In genomic region chr5:119388619-119389190, GRCh38 we compare ENCODE assay signal across 14 cellular contexts. TPM values are rescaled to one million over a fixed set of nuclear protein-coding genes. Genes with fewer than 3 reads are reported as not detected.
DNase-seq lines count a peak whose midpoint lies in the region; ATAC-seq lines count a peak whose summit lies in the region.
"Had no signal": no experiment of that assay in that cellular context is flagged by ENCODE, and none has a peak within 500 bp of the region (broad histone marks: within the 10 kb centered on the region; RNA-seq: fewer than 3 reads in every experiment).

No MANE protein-coding gene starts in this region.

- no peaks in the 10 kb centered on the region for H3K9me3 Mint-ChIP-seq in T-helper 2 cell treated with Interferon-gamma antibody and Interleukin-4, amounts not matched to agents 5 μg/mL and 100 μg/mL, for 36 hours
- no peaks in the 10 kb centered on the region for H3K9me3 Mint-ChIP-seq in T-cell
- no peaks in the 10 kb centered on the region for H3K9me3 Mint-ChIP-seq in stimulated activated effector memory CD8-positive, alpha-beta T cell treated with anti-CD3 and anti-CD28 coated beads, Interleukin-12 subunit alpha, Interleukin-12 subunit beta, amount 100 ng/mL, for 72 hours

- peak overlapping the region; percentile 71 for H3K27ac ChIP-seq in epithelial cell of prostate
- H3K27ac ChIP-seq: SK-N-MC, testis had no signal

- POLR2A ChIA-PET in T-cell (lab: Charles Lee) = interaction anchor here in 1 of 2 donors (0.6 kb wide), 2 partner anchors 78 to 108 kb away, joined by 3 to 4 read pairs; no protein-coding TSS in a partner anchor

- CTCF ChIA-PET in T-cell (lab: Charles Lee) = interaction anchor here (0.6 to 1.2 kb wide), 3 partner anchors 8 to 112 kb away, joined by 3 read pairs; no protein-coding TSS in a partner anchor

- H3K36me3 Mint-ChIP-seq in T-helper 2 cell treated with Interferon-gamma antibody and Interleukin-4, amounts not matched to agents 5 μg/mL and 100 μg/mL, for 36 hours (ENCODE audit: low read depth) = peaks cover 44% of the 10 kb centered on the region
- H3K36me3 Mint-ChIP-seq in T-cell = peaks cover 44% of the 10 kb centered on the region
- peaks cover 100% of the 10 kb centered on the region for H3K36me3 Mint-ChIP-seq in stimulated activated effector memory CD8-positive, alpha-beta T cell treated with anti-CD3 and anti-CD28 coated beads, Interleukin-12 subunit alpha, Interleukin-12 subunit beta, amount 100 ng/mL, for 72 hours

- no peak overlapping the region for H3K4me3 Mint-ChIP-seq in T-helper 2 cell treated with Interferon-gamma antibody and Interleukin-4, amounts not matched to agents 5 μg/mL and 100 μg/mL, for 36 hours
- peak overlapping the region in 1 of 3 donors; percentile 2 for H3K4me3 Mint-ChIP-seq in T-cell
- peak overlapping the region; percentile 22 for H3K4me3 Mint-ChIP-seq in stimulated activated effector memory CD8-positive, alpha-beta T cell treated with anti-CD3 and anti-CD28 coated beads, Interleukin-12 subunit alpha, Interleukin-12 subunit beta, amount 100 ng/mL, for 72 hours

- DNase-seq in T-helper 2 cell treated with Interferon-gamma antibody and Interleukin-4, amounts not matched to agents 5 μg/mL and 100 μg/mL, for 36 hours (ENCODE audit: low spot score) = no peak
- no peak for DNase-seq in T-helper 2 cell
- DNase-seq in T-cell = no peak
- DNase-seq in epithelial cell of prostate (ENCODE audit: low read depth, low spot score) = no peak
- DNase-seq in stimulated activated effector memory CD8-positive, alpha-beta T cell treated with anti-CD3 and anti-CD28 coated beads, Interleukin-12 subunit alpha, Interleukin-12 subunit beta, amount 100 ng/mL, for 72 hours (ENCODE audit: low spot score in 2 of 2) = no peak
- DNase-seq in anterior cingulate cortex (lab: John Stamatoyannopoulos, UW) = no peak
- DNase-seq in NCI-H1417 treated with DMSO at 0.1 percent for 48 hours (lab: John Stamatoyannopoulos, UW) = no peak
- DNase-seq: activated CD8-positive, alpha-beta memory T cell treated with anti-CD3 and anti-CD28 coated beads for 24 hours; effector memory CD4-positive, alpha-beta T cell; Karpas-422; NCI-H2029; testis had no signal

- ATAC-seq in T-cell (replicated peaks in 1 of 4) = peak in 1 of 4 experiments; percentile 12
- no peak for ATAC-seq in stimulated activated effector memory CD8-positive, alpha-beta T cell treated with anti-CD3 and anti-CD28 coated beads, Interleukin-12 subunit alpha, Interleukin-12 subunit beta, amount 100 ng/mL, for 72 hours
- ATAC-seq in GM21381 (IDR thresholded peaks at IDR 0.05; ENCODE audit: unreplicated experiment) = no peak

- H3K27ac Mint-ChIP-seq in T-helper 2 cell treated with Interferon-gamma antibody and Interleukin-4, amounts not matched to agents 5 μg/mL and 100 μg/mL, for 36 hours = peak overlapping the region; percentile 24
- H3K27ac Mint-ChIP-seq in T-cell = peak overlapping the region; percentile 84 to 91
- H3K27ac Mint-ChIP-seq in stimulated activated effector memory CD8-positive, alpha-beta T cell treated with anti-CD3 and anti-CD28 coated beads, Interleukin-12 subunit alpha, Interleukin-12 subunit beta, amount 100 ng/mL, for 72 hours = peak overlapping the region; percentile 51

- H3K4me1 Mint-ChIP-seq in T-helper 2 cell treated with Interferon-gamma antibody and Interleukin-4, amounts not matched to agents 5 μg/mL and 100 μg/mL, for 36 hours (ENCODE audit: low read depth) = peaks cover 57% of the 10 kb centered on the region
- peaks cover 90 to 97% (median 95%) of the 10 kb centered on the region in 3 donors for H3K4me1 Mint-ChIP-seq in T-cell
- H3K4me1 Mint-ChIP-seq in stimulated activated effector memory CD8-positive, alpha-beta T cell treated with anti-CD3 and anti-CD28 coated beads, Interleukin-12 subunit alpha, Interleukin-12 subunit beta, amount 100 ng/mL, for 72 hours = peaks cover 92% of the 10 kb centered on the region

- no peaks in the 10 kb centered on the region for H3K27me3 Mint-ChIP-seq in T-helper 2 cell treated with Interferon-gamma antibody and Interleukin-4, amounts not matched to agents 5 μg/mL and 100 μg/mL, for 36 hours (ENCODE audit: low read depth)
- H3K27me3 Mint-ChIP-seq in T-cell = no peaks in the 10 kb centered on the region

RNA-seq across cellular contexts. Expression of gene TNFAIP8, which starts 32.9 kb away (rescaled TPM):
- 100 to 1,000 TPM; 128 to 145 (median 135) TPM for total RNA-seq in T-cell

Comparison
In these comparisons a context has a peak if more than half of its experiments do, and no peak if none do; other contexts are left out.
1. H3K27ac Mint-ChIP-seq: peak in every context shown above with its lines; median percentile 88 in T-cell; 51 in stimulated activated effector memory CD8-positive, alpha-beta T cell treated with anti-CD3 and anti-CD28 coated beads, Interleukin-12 subunit alpha, Interleukin-12 subunit beta, amount 100 ng/mL, for 72 hours; 24 in T-helper 2 cell treated with Interferon-gamma antibody and Interleukin-4, amounts not matched to agents 5 μg/mL and 100 μg/mL, for 36 hours.